1 cellular context compared by ENCODE assay signal in genomic region chr21:46458315-46459023, GRCh38.
TF ChIP-seq lines count a peak whose summit lies in the region.

DIP2A (plus strand) TSS chr21:46458891; CDS start chr21:46459132, 241 bp downstream.

TF ChIP-seq in HepG2, 621 proteins besides CTCF, POLR2A, EP300 and RAD21 (continued from another document and continues in another):
- TF ChIP-seq AFF4 (CRISPR knock-in tag; IDR thresholded peaks at IDR 0.05), result no peak
- peak; percentile 27 for TF ChIP-seq PHF5A (CRISPR knock-in tag; IDR thresholded peaks at IDR 0.05; ENCODE audit: low read depth, unreplicated experiment)
- no peak; the same call in none of the 2 replicates for TF ChIP-seq PPARG (CRISPR knock-in tag; conservative IDR thresholded peaks at IDR 0.05)
- TF ChIP-seq BORCS8-MEF2B (CRISPR knock-in tag; IDR thresholded peaks at IDR 0.05), result peak; percentile 80
- peak; percentile 38; the same call in 1 of the 2 replicates for TF ChIP-seq RXRB (CRISPR knock-in tag; IDR thresholded peaks at IDR 0.05; ENCODE audit: borderline replicate concordance)
- peak; percentile 100 for TF ChIP-seq RFXAP (CRISPR knock-in tag; IDR thresholded peaks at IDR 0.05; ENCODE audit: borderline replicate concordance)
- 0 out of 2 replicates have a peak, but pooled peaks have one; percentile 60 for TF ChIP-seq ZNF691 (CRISPR knock-in tag; IDR thresholded peaks at IDR 0.05; ENCODE audit: borderline replicate concordance, low read depth)
- no peak for TF ChIP-seq SMAD9 (CRISPR knock-in tag; IDR thresholded peaks at IDR 0.05)
- TF ChIP-seq ZNF614 (CRISPR knock-in tag; IDR thresholded peaks at IDR 0.05; ENCODE audit: borderline replicate concordance), result peak; percentile 63; the same call in 1 of the 2 replicates
- TF ChIP-seq ESRRA (CRISPR knock-in tag; IDR thresholded peaks at IDR 0.05; ENCODE audit: low read depth), result peak; percentile 91
- peak; percentile 51; the same call in 1 of the 2 replicates for TF ChIP-seq NFAT5 (CRISPR knock-in tag; IDR thresholded peaks at IDR 0.05)
- 0 out of 2 replicates have a peak, but pooled peaks have one; percentile 21 for TF ChIP-seq ZBTB26 (CRISPR knock-in tag; IDR thresholded peaks at IDR 0.05; ENCODE audit: borderline replicate concordance)
- TF ChIP-seq ZNF34 (CRISPR knock-in tag; IDR thresholded peaks at IDR 0.05; ENCODE audit: borderline replicate concordance), result no peak
- TF ChIP-seq MYPOP (CRISPR knock-in tag; IDR thresholded peaks at IDR 0.05), result peak; percentile 81
- peak; percentile 79 for TF ChIP-seq KLF6 (CRISPR knock-in tag; IDR thresholded peaks at IDR 0.05)
- TF ChIP-seq ATF3 (CRISPR knock-in tag; IDR thresholded peaks at IDR 0.05), result no peak
- peak; percentile 78; the same call in 1 of the 2 replicates for TF ChIP-seq ZNF598 (CRISPR knock-in tag; IDR thresholded peaks at IDR 0.05; ENCODE audit: borderline replicate concordance)
- TF ChIP-seq ZBTB42 (CRISPR knock-in tag; IDR thresholded peaks at IDR 0.05), result peak; percentile 60; the same call in 1 of the 2 replicates
- peak; percentile 82 for TF ChIP-seq HBP1 (CRISPR knock-in tag; IDR thresholded peaks at IDR 0.05; ENCODE audit: low read depth)
- TF ChIP-seq CCAR2 (optimal IDR thresholded peaks at IDR 0.05; ENCODE audit: low read depth, low read length), result peak; percentile 24
- 0 out of 2 replicates have a peak, but pooled peaks have one; percentile 78 for TF ChIP-seq ZNF264 (CRISPR knock-in tag; IDR thresholded peaks at IDR 0.05)
- peak; percentile 94; the same call in 1 of the 2 replicates for TF ChIP-seq THAP9 (CRISPR knock-in tag; IDR thresholded peaks at IDR 0.05; ENCODE audit: borderline replicate concordance)
- peak; percentile 90; the same call in 1 of the 2 replicates for TF ChIP-seq ZNF414 (CRISPR knock-in tag; IDR thresholded peaks at IDR 0.05)
- no peak for TF ChIP-seq ZNF609 (CRISPR knock-in tag; IDR thresholded peaks at IDR 0.05; ENCODE audit: borderline replicate concordance)
- TF ChIP-seq DMAP1 (CRISPR knock-in tag; IDR thresholded peaks at IDR 0.05), result peak; percentile 87
- TF ChIP-seq SETDB1 (CRISPR knock-in tag; IDR thresholded peaks at IDR 0.05; ENCODE audit: borderline replicate concordance), result no peak
- TF ChIP-seq SALL1 (CRISPR knock-in tag; IDR thresholded peaks at IDR 0.05), result peak; percentile 79
- peak; percentile 73; the same call in 1 of the 2 replicates for TF ChIP-seq ZNF230 (CRISPR knock-in tag; IDR thresholded peaks at IDR 0.05)
